ENCODE assay signal across 1 cellular context in genomic region chr19:46407891-46408426, GRCh38.
TF ChIP-seq lines count a peak whose summit lies in the region.

No MANE protein-coding gene starts in this region.

TF ChIP-seq in GM23338, 12 proteins besides CTCF, POLR2A, EP300 and RAD21 (continued from another document):
- no peak for TF ChIP-seq ETS1 (IDR thresholded peaks at IDR 0.05)
- TF ChIP-seq NANOG (IDR thresholded peaks at IDR 0.05; ENCODE audit: borderline replicate concordance), result no peak
- no peak for TF ChIP-seq ZNF331 (CRISPR knock-in tag; IDR thresholded peaks at IDR 0.05; ENCODE audit: low read depth)
- no peak for TF ChIP-seq CREB1 (CRISPR knock-in tag; IDR thresholded peaks at IDR 0.05; ENCODE audit: low read depth)
- TF ChIP-seq JUNB (IDR thresholded peaks at IDR 0.05; ENCODE audit: unreplicated experiment), result no peak
- no peak for TF ChIP-seq ZNF462 (CRISPR knock-in tag; IDR thresholded peaks at IDR 0.05)
- TF ChIP-seq EZH2 (IDR thresholded peaks at IDR 0.05; ENCODE audit: low read depth, unreplicated experiment), result no peak
- no peak for TF ChIP-seq POLR2AphosphoS5 (IDR thresholded peaks at IDR 0.05; ENCODE audit: low read depth)
- no peak for TF ChIP-seq STAT1 (IDR thresholded peaks at IDR 0.05; ENCODE audit: unreplicated experiment)
- no peak for TF ChIP-seq ZNF114 (CRISPR knock-in tag; IDR thresholded peaks at IDR 0.05)
- no peak for TF ChIP-seq EZH2phosphoT487 (IDR thresholded peaks at IDR 0.05; ENCODE audit: unreplicated experiment)
